ENCODE assay signal across 9 cellular contexts in the genomic region with DNA sequence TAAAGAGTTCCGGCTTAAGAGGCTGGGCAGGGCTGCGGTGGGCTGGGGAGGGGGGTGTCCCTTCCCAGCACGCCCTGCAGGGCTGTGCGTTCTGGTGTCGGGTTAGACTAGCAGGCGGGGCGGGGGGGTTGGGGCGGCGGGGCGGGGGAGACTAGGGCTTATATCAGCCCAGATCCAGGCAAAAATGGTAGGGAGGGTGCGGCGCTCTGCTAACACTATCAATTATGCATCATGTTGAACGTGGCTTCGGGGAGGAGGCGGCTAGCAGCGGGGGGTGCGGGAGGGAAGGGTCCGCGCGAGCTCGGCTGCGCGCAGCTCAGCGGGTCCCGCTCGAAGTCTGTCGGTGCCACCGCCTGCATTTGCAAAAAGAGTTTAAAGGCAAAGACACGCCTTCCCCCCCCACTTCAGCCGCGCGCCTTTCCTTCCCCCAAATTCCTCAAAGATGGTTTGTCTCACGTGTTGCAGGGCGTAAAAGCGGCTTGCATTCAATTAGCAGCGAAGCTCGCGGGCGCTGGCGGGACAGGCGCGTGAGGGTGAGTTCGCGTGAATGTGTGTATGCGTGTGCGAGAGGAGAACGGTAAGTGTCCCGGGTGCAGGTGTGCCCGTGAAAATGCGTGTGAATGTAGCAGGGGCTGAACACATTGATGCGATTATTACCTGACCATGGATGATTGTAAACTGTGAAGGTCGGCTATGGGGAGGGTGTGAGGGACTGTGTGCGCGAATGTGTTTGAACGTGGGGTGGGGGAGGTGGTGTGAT. TPM values are rescaled to one million over a fixed set of nuclear protein-coding genes. Genes with fewer than 3 reads are reported as not detected.
DNase-seq lines count a peak whose midpoint lies in the region.
"Had no signal": no experiment of that assay in that cellular context is flagged by ENCODE, and none has a peak within 500 bp of the region (broad histone marks: within the 10 kb centered on the region; RNA-seq: fewer than 3 reads in every experiment).

A gene with protein sequence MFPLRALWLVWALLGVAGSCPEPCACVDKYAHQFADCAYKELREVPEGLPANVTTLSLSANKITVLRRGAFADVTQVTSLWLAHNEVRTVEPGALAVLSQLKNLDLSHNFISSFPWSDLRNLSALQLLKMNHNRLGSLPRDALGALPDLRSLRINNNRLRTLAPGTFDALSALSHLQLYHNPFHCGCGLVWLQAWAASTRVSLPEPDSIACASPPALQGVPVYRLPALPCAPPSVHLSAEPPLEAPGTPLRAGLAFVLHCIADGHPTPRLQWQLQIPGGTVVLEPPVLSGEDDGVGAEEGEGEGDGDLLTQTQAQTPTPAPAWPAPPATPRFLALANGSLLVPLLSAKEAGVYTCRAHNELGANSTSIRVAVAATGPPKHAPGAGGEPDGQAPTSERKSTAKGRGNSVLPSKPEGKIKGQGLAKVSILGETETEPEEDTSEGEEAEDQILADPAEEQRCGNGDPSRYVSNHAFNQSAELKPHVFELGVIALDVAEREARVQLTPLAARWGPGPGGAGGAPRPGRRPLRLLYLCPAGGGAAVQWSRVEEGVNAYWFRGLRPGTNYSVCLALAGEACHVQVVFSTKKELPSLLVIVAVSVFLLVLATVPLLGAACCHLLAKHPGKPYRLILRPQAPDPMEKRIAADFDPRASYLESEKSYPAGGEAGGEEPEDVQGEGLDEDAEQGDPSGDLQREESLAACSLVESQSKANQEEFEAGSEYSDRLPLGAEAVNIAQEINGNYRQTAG (plus strand): TSS at position 498 of the 760 bp plus-strand sequence. CDS start 2,169 bp downstream, outside the sequence.

- H3K36me3 ChIP-seq in subcutaneous abdominal adipose tissue (ENCODE audit: control insufficient read depth in 5 of 5, insufficient read depth in 5 of 5, low read length in 5 of 5), result no peaks in the 10 kb centered on the region

- H3K9me3 Mint-ChIP-seq in activated T-helper 1 cell treated with anti-CD3 and anti-CD28 coated beads, Interleukin-12 subunit alpha, Interleukin-12 subunit beta, Interleukin-2, Interleukin-4 antibody, amounts not matched to agents 30 ng/mL and 10 ng/mL and 1 ng/mL, durations not matched to agents 14 hours and 24 hours and 36 hours, result no peaks in the 10 kb centered on the region
- H3K9me3 Mint-ChIP-seq: natural killer cell had no signal

- H3K27me3 ChIP-seq in subcutaneous abdominal adipose tissue (ENCODE audit: control insufficient read depth in 5 of 5, insufficient read depth in 4 of 5, low read length in 5 of 5), result peaks cover 48 to 74% (median 60%) of the 10 kb centered on the region in 5 donors

- no peak within 1 kb of the TSS for H3K27ac ChIP-seq in subcutaneous abdominal adipose tissue (ENCODE audit: low read depth, low read length)

- peaks cover 18% of the 10 kb centered on the region for H3K4me1 Mint-ChIP-seq in activated T-helper 1 cell treated with anti-CD3 and anti-CD28 coated beads, Interleukin-12 subunit alpha, Interleukin-12 subunit beta, Interleukin-2, Interleukin-4 antibody, amounts not matched to agents 30 ng/mL and 10 ng/mL and 1 ng/mL, durations not matched to agents 14 hours and 24 hours and 36 hours (ENCODE audit: low read depth)
- H3K4me1 Mint-ChIP-seq: natural killer cell had no signal

- H3K36me3 Mint-ChIP-seq in activated T-helper 1 cell treated with anti-CD3 and anti-CD28 coated beads, Interleukin-12 subunit alpha, Interleukin-12 subunit beta, Interleukin-2, Interleukin-4 antibody, amounts not matched to agents 30 ng/mL and 10 ng/mL and 1 ng/mL, durations not matched to agents 14 hours and 24 hours and 36 hours (ENCODE audit: low read depth), result no peaks in the 10 kb centered on the region
- H3K36me3 Mint-ChIP-seq: natural killer cell had no signal

- H3K4me3 Mint-ChIP-seq in activated T-helper 1 cell treated with anti-CD3 and anti-CD28 coated beads, Interleukin-12 subunit alpha, Interleukin-12 subunit beta, Interleukin-2, Interleukin-4 antibody, amounts not matched to agents 30 ng/mL and 10 ng/mL and 1 ng/mL, durations not matched to agents 14 hours and 24 hours and 36 hours, result peak within 1 kb of the TSS; percentile 31
- H3K4me3 Mint-ChIP-seq: natural killer cell had no signal

- intact Hi-C loops in activated T-helper 1 cell treated with anti-CD3 and anti-CD28 coated beads, Interleukin-12 subunit alpha, Interleukin-12 subunit beta, Interleukin-2, Interleukin-4 antibody, amounts not matched to agents 30 ng/mL and 10 ng/mL and 1 ng/mL, durations not matched to agents 14 hours and 24 hours and 36 hours (cut with micrococcal nuclease), result no loop called here

- H3K4me3 ChIP-seq in iPS-18c (ENCODE audit: insufficient read depth, low read depth, low read length), result peak within 1 kb of the TSS; percentile 55
- H3K4me3 ChIP-seq in subcutaneous abdominal adipose tissue (ENCODE audit: low read depth in 1 of 5, low read length in 5 of 5), result peak within 1 kb of the TSS in 4 of 5 donors; percentile 44 to 61 (median 56)

- peak; percentile 37 to 42 for DNase-seq in activated T-cell treated with anti-CD3 and anti-CD28 coated beads, Interleukin-2, amount 50 U/mL, for 48 hours
- no peak for DNase-seq in activated T-cell treated with anti-CD3 and anti-CD28 coated beads, Interleukin-2, amount 50 U/mL, for 1 hour
- no peak for DNase-seq in activated T-helper 1 cell treated with anti-CD3 and anti-CD28 coated beads, Interleukin-12 subunit alpha, Interleukin-12 subunit beta, Interleukin-2, Interleukin-4 antibody, amounts not matched to agents 30 ng/mL and 10 ng/mL and 1 ng/mL, durations not matched to agents 14 hours and 24 hours and 36 hours (ENCODE audit: low spot score)
- DNase-seq in kidney glomerular epithelial cell (lab: John Stamatoyannopoulos, UW), result no peak
- DNase-seq in globus pallidus (ENCODE audit: low spot score), result no peak
- no peak for DNase-seq in NCI-H226
- DNase-seq: natural killer cell had no signal

- peaks cover 0 to 58% (median 40%) of the 10 kb centered on the region in 5 donors for H3K4me1 ChIP-seq in subcutaneous abdominal adipose tissue (ENCODE audit: control insufficient read depth in 5 of 5, insufficient read depth in 5 of 5, low read length in 5 of 5)

- peaks cover 7% of the 10 kb centered on the region for H3K9me3 ChIP-seq in iPS-18c (ENCODE audit: control insufficient read depth, insufficient read depth, low read length)
- peaks cover 0 to 9% (median 6%) of the 10 kb centered on the region in 5 donors for H3K9me3 ChIP-seq in subcutaneous abdominal adipose tissue (ENCODE audit: control insufficient read depth in 5 of 5, low read length in 5 of 5)

- peaks cover 80% of the 10 kb centered on the region for H3K27me3 Mint-ChIP-seq in activated T-helper 1 cell treated with anti-CD3 and anti-CD28 coated beads, Interleukin-12 subunit alpha, Interleukin-12 subunit beta, Interleukin-2, Interleukin-4 antibody, amounts not matched to agents 30 ng/mL and 10 ng/mL and 1 ng/mL, durations not matched to agents 14 hours and 24 hours and 36 hours (ENCODE audit: insufficient read depth)

- H3K9ac ChIP-seq in subcutaneous abdominal adipose tissue (ENCODE audit: low read length in 5 of 5), result peak within 1 kb of the TSS in 1 of 5 donors; percentile 17

- H3K27ac Mint-ChIP-seq in activated T-helper 1 cell treated with anti-CD3 and anti-CD28 coated beads, Interleukin-12 subunit alpha, Interleukin-12 subunit beta, Interleukin-2, Interleukin-4 antibody, amounts not matched to agents 30 ng/mL and 10 ng/mL and 1 ng/mL, durations not matched to agents 14 hours and 24 hours and 36 hours, result peak within 1 kb of the TSS; percentile 55
- H3K27ac Mint-ChIP-seq: natural killer cell had no signal

RNA-seq across cellular contexts. Expression of the gene that starts here (rescaled TPM):
- total RNA-seq in activated T-helper 1 cell treated with anti-CD3 and anti-CD28 coated beads, Interleukin-12 subunit alpha, Interleukin-12 subunit beta, Interleukin-2, Interleukin-4 antibody, amounts not matched to agents 30 ng/mL and 10 ng/mL and 1 ng/mL, durations not matched to agents 14 hours and 24 hours and 36 hours, result not detected in 2 replicates
- total RNA-seq: natural killer cell had no signal

Comparison
In these comparisons a context has a peak if more than half of its experiments do, and no peak if none do; other contexts are left out.
1. DNase-seq: peak in activated T-cell treated with anti-CD3 and anti-CD28 coated beads, Interleukin-2, amount 50 U/mL, for 48 hours (2 of 2); none in activated T-cell treated with anti-CD3 and anti-CD28 coated beads, Interleukin-2, amount 50 U/mL, for 1 hour (single experiment), activated T-helper 1 cell treated with anti-CD3 and anti-CD28 coated beads, Interleukin-12 subunit alpha, Interleukin-12 subunit beta, Interleukin-2, Interleukin-4 antibody, amounts not matched to agents 30 ng/mL and 10 ng/mL and 1 ng/mL, durations not matched to agents 14 hours and 24 hours and 36 hours (single experiment), kidney glomerular epithelial cell (single experiment), globus pallidus (single experiment) and NCI-H226 (single experiment).